In genomic region chr19:2488942-2489731, GRCh38 we compare ENCODE assay signal across 8 cellular contexts. TPM values are rescaled to one million over a fixed set of nuclear protein-coding genes. Genes with fewer than 3 reads are reported as not detected.
DNase-seq lines count a peak whose midpoint lies in the region; ATAC-seq and TF ChIP-seq lines count a peak whose summit lies in the region.

No MANE protein-coding gene starts in this region.

- H3K4me2 ChIP-seq in MM.1S (ENCODE audit: low read depth, low read length): peak overlapping the region; percentile 27; the same call in 1 of the 2 replicates

- H3K27ac Mint-ChIP-seq in brain: peak overlapping the region in 1 of 5 experiments; percentile 43
- no peak overlapping the region for H3K27ac Mint-ChIP-seq in immature natural killer cell

- no peaks in the 10 kb centered on the region for H3K36me3 Mint-ChIP-seq in brain
- no peaks in the 10 kb centered on the region for H3K36me3 Mint-ChIP-seq in immature natural killer cell

- H3K4me1 Mint-ChIP-seq in brain (peaks cover 20% of the 10 kb centered on the region), immature natural killer cell (peaks cover 5% of the 10 kb centered on the region in 2 donors)

- H3K79me2 ChIP-seq in MM.1S (ENCODE audit: low read length): no peaks in the 10 kb centered on the region

- peaks cover 21% of the 10 kb centered on the region for H3F3A ChIP-seq in MM.1S (ENCODE audit: insufficient read depth, low read length)

- H3K9me3 ChIP-seq in MM.1S (replicated peaks; ENCODE audit: insufficient read depth, low read length): no peaks in the 10 kb centered on the region

- no peaks in the 10 kb centered on the region for H3K36me3 ChIP-seq in MM.1S (replicated peaks; ENCODE audit: insufficient read depth, low read length)

- no peak overlapping the region for H3K4me3 ChIP-seq in MM.1S (ENCODE audit: low read length)

- peaks cover 20% of the 10 kb centered on the region for H3K4me1 ChIP-seq in MM.1S (ENCODE audit: low read length)

- peaks cover 19% of the 10 kb centered on the region for H3K27me3 ChIP-seq in MM.1S (replicated peaks; ENCODE audit: insufficient read depth, low read length)

- no peak overlapping the region for H3K27ac ChIP-seq in MM.1S (ENCODE audit: low read length)

- H4K20me1 ChIP-seq in MM.1S (ENCODE audit: insufficient read depth, low read length): no peaks in the 10 kb centered on the region

- H3K9ac ChIP-seq in MM.1S (ENCODE audit: low read length): no peak overlapping the region

- H3K9me3 Mint-ChIP-seq in brain (peaks cover 0 to 18% (median 11%) of the 10 kb centered on the region in 5 experiments), immature natural killer cell (no peaks in the 10 kb centered on the region)

- no peaks in the 10 kb centered on the region for H3K9me2 ChIP-seq in MM.1S (replicated peaks; ENCODE audit: insufficient read depth, low read length)

- H3K27me3 Mint-ChIP-seq in brain: peaks cover 57% of the 10 kb centered on the region
- peaks cover 19 to 21% (median 20%) of the 10 kb centered on the region in 3 donors for H3K27me3 Mint-ChIP-seq in immature natural killer cell (ENCODE audit: low read depth in 3 of 3)

- no peak for ATAC-seq in HG02678 (IDR thresholded peaks at IDR 0.05; ENCODE audit: unreplicated experiment)
- no peak for ATAC-seq in HG03196 (IDR thresholded peaks at IDR 0.05; ENCODE audit: unreplicated experiment)

- no peak overlapping the region for H2AFZ ChIP-seq in MM.1S (ENCODE audit: low read length)

- H3K4me3 Mint-ChIP-seq in brain (peak overlapping the region; percentile 64 to 78 (median 72)), immature natural killer cell (peak overlapping the region in 4 of 5 donors; percentile 6 to 34 (median 24))

- peak; percentile 35 for DNase-seq in DMS53 treated with DMSO at 0.1 percent for 48 hours (lab: John Stamatoyannopoulos, UW; ENCODE audit: unreplicated experiment)
- peak; percentile 62 for DNase-seq in MM.1S
- DNase-seq in immature natural killer cell: peak in 1 of 3 donors; percentile 5
- peak; percentile 36 for DNase-seq in stimulated activated CD8-positive, alpha-beta memory T cell treated with anti-CD3 and anti-CD28 coated beads, Interleukin-4, amount 100 ng/mL, for 48 hours
- DNase-seq in activated CD4-positive, alpha-beta T cell treated with anti-CD3 and anti-CD28 coated beads, Interleukin-2, amount 50 U/mL, for 1 hour: no peak

- no peak for TF ChIP-seq CTCF in MM.1S (IDR thresholded peaks at IDR 0.05; ENCODE audit: low read length)
- no peak for TF ChIP-seq CTCF in brain (conservative IDR thresholded peaks at IDR 0.05)

RNA-seq across cellular contexts. Expression of gene GADD45B, which starts 13.2 kb away (rescaled TPM):
- polyA plus RNA-seq in brain (ENCODE audit: insufficient read depth, low read depth, low replicate concordance) (28.4 TPM), immature natural killer cell (100 to 1,000 TPM in 1 of 3 donors, 10 to 100 TPM in 2; 68.0 to 105 (median 72.9) TPM)

RNA-seq across cellular contexts. Expression of gene LMNB2, which starts 32.4 kb away (rescaled TPM):
- polyA plus RNA-seq in brain (ENCODE audit: insufficient read depth, low read depth, low replicate concordance) (80.9 TPM), immature natural killer cell (1 to 10 TPM; 4.6 to 8.4 (median 5.0) TPM)
